ENCODE assay signal across 11 cellular contexts in the genomic region with DNA sequence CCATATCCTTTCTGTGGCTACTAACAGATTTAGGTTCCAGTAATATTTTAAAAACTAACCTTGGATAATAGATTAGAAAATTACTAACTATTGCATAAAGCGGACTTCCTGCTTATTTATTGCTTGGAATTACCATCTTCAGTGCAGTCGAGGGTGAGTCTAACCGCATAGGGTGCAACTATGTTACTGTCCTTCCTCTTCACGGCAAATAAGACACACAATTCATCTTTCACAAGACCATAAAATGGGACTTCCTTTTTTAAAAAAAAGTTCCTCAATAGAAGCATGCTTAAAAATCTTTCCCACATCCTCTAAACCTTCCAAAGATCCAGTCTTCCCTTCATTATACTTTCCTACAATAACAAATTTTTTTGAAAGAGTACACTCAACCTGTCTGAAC. TPM values are rescaled to one million over a fixed set of nuclear protein-coding genes. Genes with fewer than 3 reads are reported as not detected.
DNase-seq lines count a peak whose midpoint lies in the region; ATAC-seq, FAIRE-seq and TF ChIP-seq lines count a peak whose summit lies in the region.
"Had no signal": no experiment of that assay in that cellular context is flagged by ENCODE, and none has a peak within 500 bp of the region (broad histone marks: within the 10 kb centered on the region; RNA-seq: fewer than 3 reads in every experiment).

No MANE protein-coding gene starts in this region.

- peak overlapping the region; percentile 40 for H3K27ac Mint-ChIP-seq in activated naive CD8-positive, alpha-beta T cell treated with anti-CD3 and anti-CD28 coated beads, Interleukin-2, amount 10 ng/mL, durations not matched to agents 7 days and 5 days

- no peak overlapping the region for H2BK5ac ChIP-seq in mesendoderm (ENCODE audit: low read length)

- no peak overlapping the region for H3K9ac ChIP-seq in mesendoderm (ENCODE audit: low read length)

- H4K5ac ChIP-seq in mesendoderm (ENCODE audit: low read length) = no peak overlapping the region

- WGBS in mesendoderm (ENCODE audit: extremely low coverage, insufficient coverage, low lambda C conversion rate) = no CpG with 5 or more reads among the region's 4 CpGs

- no peak overlapping the region for H3K4ac ChIP-seq in mesendoderm (ENCODE audit: low read depth, low read length)

- peaks cover 30% of the 10 kb centered on the region for H3K4me1 Mint-ChIP-seq in activated naive CD8-positive, alpha-beta T cell treated with anti-CD3 and anti-CD28 coated beads, Interleukin-2, amount 10 ng/mL, durations not matched to agents 7 days and 5 days

- ATAC-seq in activated naive CD8-positive, alpha-beta T cell treated with anti-CD3 and anti-CD28 coated beads, Interleukin-2, amount 10 ng/mL, durations not matched to agents 7 days and 5 days (ENCODE audit: low read depth) = no peak
- no peak for ATAC-seq in HG02623 (IDR thresholded peaks at IDR 0.05; ENCODE audit: unreplicated experiment)

- no peak overlapping the region for H3K56ac ChIP-seq in mesendoderm (ENCODE audit: low read length)

- no peak overlapping the region for H2AK5ac ChIP-seq in mesendoderm (ENCODE audit: low read length)

- DNase-seq in GM12891 (ENCODE audit: insufficient read length, low spot score) (no peak), NAMALWA (ENCODE audit: low spot score) (peak; percentile 58), pons (ENCODE audit: low spot score) (peak; percentile 6), mesendoderm (no peak)
- no peak for DNase-seq in activated naive CD8-positive, alpha-beta T cell treated with anti-CD3 and anti-CD28 coated beads, Interleukin-2, amount 10 ng/mL, durations not matched to agents 7 days and 5 days
- DNase-seq in stimulated activated CD4-positive, alpha-beta T cell treated with anti-CD3 and anti-CD28 coated beads, Interleukin-1b, Interleukin-23, amount 100 ng/mL, for 48 hours = no peak
- DNase-seq in activated CD8-positive, alpha-beta memory T cell treated with anti-CD3 and anti-CD28 coated beads, Interleukin-2, amount 50 U/mL, for 4 hours = no peak
- DNase-seq: activated CD4-positive, alpha-beta T cell treated with anti-CD3 and anti-CD28 coated beads, Interleukin-2, amount 50 U/mL, for 4 hours; effector memory CD4-positive, alpha-beta T cell; NCI-H226 had no signal

- FAIRE-seq in GM12891 (lab: Jason Lieb, UNC) = peak; percentile 82

- peak overlapping the region; percentile 86 for H3K4me3 Mint-ChIP-seq in activated naive CD8-positive, alpha-beta T cell treated with anti-CD3 and anti-CD28 coated beads, Interleukin-2, amount 10 ng/mL, durations not matched to agents 7 days and 5 days

- no peak overlapping the region for H2BK120ac ChIP-seq in mesendoderm (ENCODE audit: low read depth, low read length)

- no peaks in the 10 kb centered on the region for H3K27me3 Mint-ChIP-seq in activated naive CD8-positive, alpha-beta T cell treated with anti-CD3 and anti-CD28 coated beads, Interleukin-2, amount 10 ng/mL, durations not matched to agents 7 days and 5 days

- no peak overlapping the region for H3K4me3 ChIP-seq in mesendoderm (ENCODE audit: low read length)

- H3K79me1 ChIP-seq in mesendoderm (ENCODE audit: low read length) = peaks cover 8% of the 10 kb centered on the region

- peaks cover 34% of the 10 kb centered on the region for H3K79me2 ChIP-seq in mesendoderm (ENCODE audit: control insufficient read depth, insufficient read depth, low read length)

- H2BK15ac ChIP-seq in mesendoderm (replicated peaks; ENCODE audit: low read depth) = no peak overlapping the region

- no peak overlapping the region for H4K8ac ChIP-seq in mesendoderm (ENCODE audit: low read depth, low read length)

- POLR2A ChIA-PET in activated naive CD8-positive, alpha-beta T cell treated with anti-CD3 and anti-CD28 coated beads, Interleukin-2, amount 10 ng/mL, durations not matched to agents 7 days and 5 days (lab: Charles Lee) = no interaction called here

- no peak overlapping the region for H3K4me2 ChIP-seq in mesendoderm (ENCODE audit: low read length)

- no peak for TF ChIP-seq POLR2A in GM12891 (IDR thresholded peaks at IDR 0.05; ENCODE audit: low read depth, low read length)

- H3K27me3 ChIP-seq in mesendoderm (ENCODE audit: insufficient read depth, low read length, poor library complexity) = no peaks in the 10 kb centered on the region

- no peak overlapping the region for H3K23ac ChIP-seq in mesendoderm (ENCODE audit: low read length)

- H3K18ac ChIP-seq in mesendoderm (ENCODE audit: low read length) = no peak overlapping the region

- H3K27ac ChIP-seq in mesendoderm (ENCODE audit: low read depth, low read length) = no peak overlapping the region

- H3K9me3 Mint-ChIP-seq in activated naive CD8-positive, alpha-beta T cell treated with anti-CD3 and anti-CD28 coated beads, Interleukin-2, amount 10 ng/mL, durations not matched to agents 7 days and 5 days = peaks cover 14% of the 10 kb centered on the region

- peaks cover 42% of the 10 kb centered on the region for H3K36me3 Mint-ChIP-seq in activated naive CD8-positive, alpha-beta T cell treated with anti-CD3 and anti-CD28 coated beads, Interleukin-2, amount 10 ng/mL, durations not matched to agents 7 days and 5 days

- peaks cover 4% of the 10 kb centered on the region for H3K4me1 ChIP-seq in mesendoderm (ENCODE audit: control insufficient read depth, low read depth, low read length)

- no peaks in the 10 kb centered on the region for H3K36me3 ChIP-seq in mesendoderm (ENCODE audit: control insufficient read depth, insufficient read depth, low read length)

TF ChIP-seq in GM12891, 5 proteins besides CTCF, POLR2A, EP300 and RAD21:
- TF ChIP-seq PAX5 (IDR thresholded peaks at IDR 0.05; ENCODE audit: insufficient read depth, low read length, severe bottlenecking) (no peak), SPI1 (IDR thresholded peaks at IDR 0.05; ENCODE audit: low read depth, low read length) (peak; percentile 34; the same call in 1 of the 2 replicates)

RNA-seq across cellular contexts. Expression of a gene that starts 2.1 kb away (rescaled TPM):
- polyA plus RNA-seq in GM12891 (2012; ENCODE audit: low read depth, missing spikeins) = 14.3 TPM
- 10 to 100 TPM; 47.6 to 51.6 TPM for total RNA-seq in activated naive CD8-positive, alpha-beta T cell treated with anti-CD3 and anti-CD28 coated beads, Interleukin-2, amount 10 ng/mL, durations not matched to agents 7 days and 5 days
- 9.5 TPM for polyA plus RNA-seq in mesendoderm (2013, experiment 1 of 2)
- polyA plus RNA-seq in mesendoderm (2013, experiment 2 of 2) = 10.9 TPM

RNA-seq across cellular contexts. Expression of a gene that starts 2.2 kb away (rescaled TPM):
- 24.7 TPM for polyA plus RNA-seq in GM12891 (2012; ENCODE audit: low read depth, missing spikeins)
- 10 to 100 TPM; 59.5 to 61.2 TPM for total RNA-seq in activated naive CD8-positive, alpha-beta T cell treated with anti-CD3 and anti-CD28 coated beads, Interleukin-2, amount 10 ng/mL, durations not matched to agents 7 days and 5 days
- polyA plus RNA-seq in mesendoderm (2013, experiment 1 of 2) = 66.7 TPM
- 68.2 TPM for polyA plus RNA-seq in mesendoderm (2013, experiment 2 of 2)

RNA-seq across cellular contexts. Expression of a gene that starts 60.0 kb away (rescaled TPM):
- polyA plus RNA-seq in GM12891 (2012; ENCODE audit: low read depth, missing spikeins) = 4.0 TPM
- 1 to 10 TPM; 4.6 TPM for total RNA-seq in activated naive CD8-positive, alpha-beta T cell treated with anti-CD3 and anti-CD28 coated beads, Interleukin-2, amount 10 ng/mL, durations not matched to agents 7 days and 5 days
- 4.5 TPM for polyA plus RNA-seq in mesendoderm (2013, experiment 1 of 2)
- polyA plus RNA-seq in mesendoderm (2013, experiment 2 of 2) = 4.1 TPM

Comparison
In these comparisons a context has a peak if more than half of its experiments do, and no peak if none do; other contexts are left out.
1. DNase-seq: peak in NAMALWA (single experiment) and pons (single experiment); none in GM12891 (single experiment), activated naive CD8-positive, alpha-beta T cell treated with anti-CD3 and anti-CD28 coated beads, Interleukin-2, amount 10 ng/mL, durations not matched to agents 7 days and 5 days (single experiment), mesendoderm (single experiment), stimulated activated CD4-positive, alpha-beta T cell treated with anti-CD3 and anti-CD28 coated beads, Interleukin-1b, Interleukin-23, amount 100 ng/mL, for 48 hours (single experiment) and activated CD8-positive, alpha-beta memory T cell treated with anti-CD3 and anti-CD28 coated beads, Interleukin-2, amount 50 U/mL, for 4 hours (single experiment).